ENCODE assay signal across 17 cellular contexts in the genomic region with DNA sequence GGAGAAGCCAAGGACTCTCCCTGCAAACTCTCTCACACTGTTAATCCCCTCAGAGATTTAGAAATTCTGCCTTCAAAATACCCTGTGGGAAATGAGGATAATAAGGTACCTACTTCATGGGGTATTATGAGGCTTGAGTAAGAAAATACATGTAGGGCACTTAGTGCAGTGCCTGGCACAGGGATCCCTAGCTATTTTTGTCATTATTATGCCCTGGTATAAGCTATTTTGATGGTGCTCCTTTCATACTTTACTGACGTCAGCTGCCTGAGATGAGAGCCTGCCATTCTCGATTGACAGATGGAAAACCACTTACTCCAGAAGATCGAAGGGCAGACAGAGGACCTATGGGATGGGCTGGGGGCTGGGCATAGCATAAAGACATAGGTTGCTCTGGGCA. TPM values are rescaled to one million over a fixed set of nuclear protein-coding genes. Genes with fewer than 3 reads are reported as not detected.
A peak's percentile ranks its signal among the peaks of the same experiment; 100 is the strongest.
DNase-seq lines count a peak whose midpoint lies in the region; ATAC-seq and TF ChIP-seq lines count a peak whose summit lies in the region.
"Had no signal": no experiment of that assay in that cellular context is flagged by ENCODE, and none has a peak within 500 bp of the region (broad histone marks: within the 10 kb centered on the region; RNA-seq: fewer than 3 reads in every experiment).

No MANE protein-coding gene starts in this region.

- intact Hi-C loops in heart right ventricle (cut with DNase I) (loop anchor here in 1 of 10 donors (1.0 kb wide), 1 partner anchor 44 kb away; no protein-coding TSS in a partner anchor), posterior vena cava (cut with DNase I) (no loop called here), breast epithelium (cut with DNase I; ENCODE audit: low total_unique reads) (no loop called here)

- H3K36me3 ChIP-seq in heart right ventricle: no peaks in the 10 kb centered on the region
- H3K36me3 ChIP-seq in right atrium auricular region: no peaks in the 10 kb centered on the region
- H3K36me3 ChIP-seq in thoracic aorta: no peaks in the 10 kb centered on the region
- no peaks in the 10 kb centered on the region for H3K36me3 ChIP-seq in breast epithelium

- H3K4me3 ChIP-seq in heart right ventricle (no peak overlapping the region), right atrium auricular region (no peak overlapping the region), thoracic aorta (no peak overlapping the region), breast epithelium (no peak overlapping the region)
- H3K4me3 ChIP-seq: GM12878 had no signal

- H3K9me3 Mint-ChIP-seq in glutamatergic neuron (ENCODE audit: unreplicated experiment): peaks cover 3% of the 10 kb centered on the region

- peaks cover 46% of the 10 kb centered on the region for H3K4me1 Mint-ChIP-seq in glutamatergic neuron (ENCODE audit: low read depth, unreplicated experiment)

- no peak for TF ChIP-seq CTCF in heart right ventricle (IDR thresholded peaks at IDR 0.05)
- TF ChIP-seq CTCF in right atrium auricular region (IDR thresholded peaks at IDR 0.05): no peak
- no peak for TF ChIP-seq CTCF in glutamatergic neuron (IDR thresholded peaks at IDR 0.05; ENCODE audit: partially characterized antibody, unreplicated experiment)
- TF ChIP-seq CTCF in thoracic aorta (IDR thresholded peaks at IDR 0.05): no peak
- no peak for TF ChIP-seq CTCF in breast epithelium (IDR thresholded peaks at IDR 0.05)

- ATAC-seq in heart right ventricle (peak; percentile 34 to 91 (median 72)), thoracic aorta (ENCODE audit: insufficient number of reproducible peaks, low FRiP score, low read depth) (no peak)
- ATAC-seq: GM12878 had no signal

- WGBS in heart right ventricle, 2 donors: 35 to 56% methylated on average over 3 of the region's 3 CpGs

- H3K9me3 ChIP-seq in heart right ventricle (no peaks in the 10 kb centered on the region), right atrium auricular region (no peaks in the 10 kb centered on the region), thoracic aorta (no peaks in the 10 kb centered on the region), breast epithelium (no peaks in the 10 kb centered on the region)
- H3K9me3 ChIP-seq: SK-N-SH had no signal

- peak overlapping the region; percentile 74 for H3K4me3 Mint-ChIP-seq in glutamatergic neuron (ENCODE audit: unreplicated experiment)

- H3K27ac Mint-ChIP-seq in glutamatergic neuron (ENCODE audit: unreplicated experiment): peak overlapping the region; percentile 90

- H3K4me1 ChIP-seq in heart right ventricle (peaks cover 0 to 27% (median 8%) of the 10 kb centered on the region in 9 donors), right atrium auricular region (peaks cover 0 to 7% of the 10 kb centered on the region in 2 donors), thoracic aorta (ENCODE audit: control insufficient read depth in 1 of 2, low read depth in 2 of 2) (peaks cover 17 to 35% of the 10 kb centered on the region in 2 donors), breast epithelium (no peaks in the 10 kb centered on the region)

- TF ChIP-seq POLR2A in breast epithelium (IDR thresholded peaks at IDR 0.05): no peak

- H3K36me3 Mint-ChIP-seq in glutamatergic neuron (ENCODE audit: unreplicated experiment): no peaks in the 10 kb centered on the region

- H3K27ac ChIP-seq in heart right ventricle: peak overlapping the region in 4 of 10 donors; percentile 4 to 55 (median 31)
- no peak overlapping the region for H3K27ac ChIP-seq in right atrium auricular region
- H3K27ac ChIP-seq in thoracic aorta: peak overlapping the region; percentile 78 to 81
- H3K27ac ChIP-seq in breast epithelium: no peak overlapping the region
- H3K27ac ChIP-seq: KMS-11 had no signal

- H3K27me3 ChIP-seq in heart right ventricle (peaks cover 0 to 15% (median 0%) of the 10 kb centered on the region in 7 donors), right atrium auricular region (no peaks in the 10 kb centered on the region), thoracic aorta (replicated peaks; ENCODE audit: insufficient read depth) (no peaks in the 10 kb centered on the region), breast epithelium (peaks cover 0 to 9% of the 10 kb centered on the region in 2 donors)

- no peaks in the 10 kb centered on the region for H3K27me3 Mint-ChIP-seq in glutamatergic neuron (ENCODE audit: unreplicated experiment)

- DNase-seq in heart right ventricle: no peak
- DNase-seq in right atrium auricular region (ENCODE audit: low spot score): no peak
- DNase-seq in NCI-H82 treated with DMSO at 0.1 percent for 48 hours (lab: John Stamatoyannopoulos, UW; ENCODE audit: unreplicated experiment): peak; percentile 47
- DNase-seq in glutamatergic neuron: no peak
- no peak for DNase-seq in thoracic aorta (ENCODE audit: low spot score)
- no peak for DNase-seq in activated CD4-positive, alpha-beta T cell treated with anti-CD3 and anti-CD28 coated beads, Interleukin-2, amount 50 U/mL, for 48 hours
- DNase-seq in posterior vena cava (ENCODE audit: low spot score): no peak
- no peak for DNase-seq in breast epithelium (ENCODE audit: low spot score in 2 of 2)
- DNase-seq: DND-41, HCEC 1CT, NCI-H1092, NCI-H226, NCI-H526 treated with DMSO at 0.1 percent for 48 hours, SK-N-SH had no signal

RNA-seq across cellular contexts. Expression of gene MKX, which starts 30.1 kb away (rescaled TPM):
- total RNA-seq in heart right ventricle (under 1 TPM in 8 of 10 donors, not detected in 2; 0.09 to 0.53 (median 0.29) TPM), right atrium auricular region (under 1 TPM; 0.22 to 0.63 TPM), glutamatergic neuron (ENCODE audit: unreplicated experiment) (0.42 TPM), thoracic aorta (1 to 10 TPM; 2.7 to 8.4 TPM), posterior vena cava (10 to 100 TPM; 27.0 to 31.1 TPM), breast epithelium (1 to 10 TPM; 1.4 to 2.3 (median 1.8) TPM)
- under 1 TPM; 0.09 to 0.15 TPM for polyA plus RNA-seq in heart right ventricle
- total RNA-seq: GM12878, MCF 10A had no signal
- polyA plus RNA-seq: GM12878, SK-N-SH had no signal

Comparison
In these comparisons a context has a peak if more than half of its experiments do, and no peak if none do; other contexts are left out.
1. H3K27ac ChIP-seq: peak in thoracic aorta (2 of 2); none in right atrium auricular region (0 of 2) and breast epithelium (0 of 2).